In the genomic region with DNA sequence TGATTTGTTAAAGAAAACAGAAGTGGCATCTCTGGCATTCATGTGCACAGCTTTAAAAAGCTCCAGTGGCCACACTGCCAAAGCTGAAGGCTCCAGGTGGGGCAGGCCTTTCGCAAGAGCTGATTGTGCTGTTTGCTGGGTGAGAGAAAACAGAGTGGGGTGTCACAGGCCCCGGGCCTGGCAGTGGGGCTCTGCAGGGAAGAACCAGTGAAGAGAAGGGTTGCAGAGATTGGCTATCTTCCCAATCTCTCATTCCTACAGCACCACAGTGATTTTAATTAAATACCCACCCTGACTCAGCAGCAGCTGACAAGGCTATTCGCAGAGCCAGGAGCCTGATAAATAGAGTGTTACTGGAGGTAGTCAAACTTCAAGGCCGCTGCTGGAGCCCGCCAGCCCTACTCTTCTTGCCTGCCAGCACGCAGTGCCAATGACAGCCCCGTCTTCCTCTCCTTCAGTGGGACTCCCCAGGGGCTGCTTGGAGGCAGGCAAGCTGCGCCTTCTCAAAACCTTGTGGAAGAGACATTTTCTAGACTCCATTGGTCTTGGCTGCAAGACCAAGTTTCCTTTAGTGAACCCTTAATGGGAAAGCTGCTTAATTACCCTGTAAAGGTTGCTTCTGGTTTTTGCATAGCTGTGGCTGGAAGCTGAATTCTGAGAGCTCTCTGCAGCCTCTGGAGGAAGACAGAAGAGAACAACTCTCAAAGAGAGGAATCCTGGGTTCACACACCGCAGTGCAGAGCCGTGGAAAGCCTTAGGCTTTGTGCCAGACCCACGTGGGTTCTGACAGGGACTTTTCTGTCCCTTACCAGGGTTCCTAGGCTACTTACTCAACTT, we compare ENCODE assay signal across 15 cellular contexts.
DNase-seq lines count a peak whose midpoint lies in the region; ATAC-seq and TF ChIP-seq lines count a peak whose summit lies in the region.
"Had no signal": no experiment of that assay in that cellular context is flagged by ENCODE, and none has a peak within 500 bp of the region (broad histone marks: within the 10 kb centered on the region; RNA-seq: fewer than 3 reads in every experiment).

No MANE protein-coding gene starts in this region.

- peaks cover 9 to 11% of the 10 kb centered on the region in 2 donors for H3K4me1 ChIP-seq in adrenal gland (replicated peaks in 1 of 2)
- H3K4me1 ChIP-seq in right cardiac atrium (ENCODE audit: control insufficient read depth, insufficient read depth, low read length), result peaks cover 2% of the 10 kb centered on the region
- peaks cover 17 to 20% of the 10 kb centered on the region in 2 experiments for H3K4me1 ChIP-seq in trophoblast cell (ENCODE audit: control insufficient read depth in 1 of 2, insufficient read depth in 2 of 2, low read length in 2 of 2)
- H3K4me1 ChIP-seq: vagina had no signal

- no peak overlapping the region for H2AK5ac ChIP-seq in trophoblast cell (ENCODE audit: low read length)

- no peak overlapping the region for H3K18ac ChIP-seq in trophoblast cell (ENCODE audit: low read length)

- intact Hi-C loops in adrenal gland (cut with DNase I) (no loop called here), right cardiac atrium (cut with DNase I) (no loop called here)

- H3K14ac ChIP-seq in trophoblast cell (ENCODE audit: low read length), result no peak overlapping the region

- H3K9me3 ChIP-seq in adrenal gland (replicated peaks in 1 of 3) (no peaks in the 10 kb centered on the region), right cardiac atrium (ENCODE audit: control insufficient read depth, low read length) (no peaks in the 10 kb centered on the region), trophoblast cell (ENCODE audit: insufficient read depth, low read depth, low read length) (no peaks in the 10 kb centered on the region)
- H3K9me3 ChIP-seq: vagina had no signal

- H3K4me3 ChIP-seq in adrenal gland, result no peak overlapping the region
- H3K4me3 ChIP-seq in right cardiac atrium (ENCODE audit: low read length), result no peak overlapping the region
- no peak overlapping the region for H3K4me3 ChIP-seq in trophoblast cell (ENCODE audit: low read depth, low read length)
- H3K4me3 ChIP-seq: vagina had no signal

- peaks cover 8% of the 10 kb centered on the region for H3K79me1 ChIP-seq in trophoblast cell (ENCODE audit: low read length)

- no peak for TF ChIP-seq POLR2A in adrenal gland (IDR thresholded peaks at IDR 0.05)

- ATAC-seq in right cardiac atrium (peak; percentile 91 to 92), GM21360 (IDR thresholded peaks at IDR 0.05; ENCODE audit: unreplicated experiment) (no peak), HG03135 (IDR thresholded peaks at IDR 0.05; ENCODE audit: unreplicated experiment) (no peak), GM19351 (IDR thresholded peaks at IDR 0.05; ENCODE audit: unreplicated experiment) (no peak)
- ATAC-seq: sciatic nerve had no signal

- no peaks in the 10 kb centered on the region for H3K79me2 ChIP-seq in trophoblast cell (ENCODE audit: control insufficient read depth, insufficient read depth, low read length, poor library complexity)

- H4K12ac ChIP-seq in trophoblast cell (ENCODE audit: low read depth, low read length), result no peak overlapping the region

- no peak for TF ChIP-seq CTCF in adrenal gland (IDR thresholded peaks at IDR 0.05)

- in situ Hi-C loops in ACHN (cut with HindIII; ENCODE audit: low pct_ligation_motif_present, low pct_unique_long_range_greater_than_20kb, low sequenced_read_pairs), result no loop called here

- H3K27ac ChIP-seq in adrenal gland (peak overlapping the region in 2 of 5 donors; percentile 7 to 11), right cardiac atrium (ENCODE audit: low read length) (peak overlapping the region; percentile 73), trophoblast cell (ENCODE audit: low read depth, low read length) (peak overlapping the region; percentile 1)
- H3K27ac ChIP-seq: vagina had no signal

- no peak overlapping the region for H2BK12ac ChIP-seq in trophoblast cell (ENCODE audit: low read length)

- no peak overlapping the region for H3K4me2 ChIP-seq in trophoblast cell (ENCODE audit: low read length)

- no peak overlapping the region for H2AFZ ChIP-seq in trophoblast cell (ENCODE audit: insufficient read depth, low read length, poor library complexity)

- no peaks in the 10 kb centered on the region for H3K36me3 ChIP-seq in adrenal gland (replicated peaks in 1 of 2)
- no peaks in the 10 kb centered on the region for H3K36me3 ChIP-seq in trophoblast cell (ENCODE audit: control insufficient read depth in 1 of 2, insufficient read depth in 2 of 2, low read length in 2 of 2)
- H3K36me3 ChIP-seq: vagina had no signal

- no peak overlapping the region for H2BK5ac ChIP-seq in trophoblast cell (ENCODE audit: low read depth, low read length, poor library complexity)

- DNase-seq in Daoy (ENCODE audit: low read depth) (peak; percentile 44), adrenal gland (peak; percentile 27 to 87 (median 80)), right cardiac atrium (peak; percentile 48 to 85 (median 80)), trophoblast cell (peak in 1 of 2 donors; percentile 55), ACHN (no peak)
- DNase-seq: activated B cell treated with CpG ODN at 0.5 μM for 24 hours; CD4-positive, CD25-positive, alpha-beta regulatory T cell; HFFc6; NCI-H524; SIG-M5 had no signal

- H3K9ac ChIP-seq in trophoblast cell (ENCODE audit: low read length), result no peak overlapping the region

- H2BK120ac ChIP-seq in trophoblast cell (ENCODE audit: insufficient read depth, low read length, poor library complexity), result no peak overlapping the region

- WGBS in adrenal gland, 4 donors, result 30 to 31% (median 31%) methylated on average over 7 to 11 of the region's 11 CpGs
- WGBS in right cardiac atrium, result 35% methylated on average over 11 of the region's 11 CpGs
- no CpG with 5 or more reads among the region's 11 CpGs for WGBS in trophoblast cell (ENCODE audit: extremely low coverage, insufficient coverage, insufficient read length)

- no peaks in the 10 kb centered on the region for H3K27me3 ChIP-seq in adrenal gland
- H3K27me3 ChIP-seq in right cardiac atrium (ENCODE audit: control insufficient read depth, insufficient read depth), result no peaks in the 10 kb centered on the region
- no peaks in the 10 kb centered on the region for H3K27me3 ChIP-seq in trophoblast cell (ENCODE audit: insufficient read depth, low read length)
- H3K27me3 ChIP-seq: vagina had no signal

- H4K8ac ChIP-seq in trophoblast cell (ENCODE audit: low read depth, low read length), result no peak overlapping the region

- H3K23ac ChIP-seq in trophoblast cell (ENCODE audit: low read length), result no peak overlapping the region

- no peak overlapping the region for H4K91ac ChIP-seq in trophoblast cell (ENCODE audit: low read depth, low read length)

- H3K4ac ChIP-seq in trophoblast cell (ENCODE audit: low read depth, low read length), result no peak overlapping the region

Comparison
In these comparisons a context has a peak if more than half of its experiments do, and no peak if none do; other contexts are left out.
1. ATAC-seq: peak in right cardiac atrium (2 of 2); none in GM21360 (single experiment), HG03135 (single experiment) and GM19351 (single experiment).